In the genomic region with DNA sequence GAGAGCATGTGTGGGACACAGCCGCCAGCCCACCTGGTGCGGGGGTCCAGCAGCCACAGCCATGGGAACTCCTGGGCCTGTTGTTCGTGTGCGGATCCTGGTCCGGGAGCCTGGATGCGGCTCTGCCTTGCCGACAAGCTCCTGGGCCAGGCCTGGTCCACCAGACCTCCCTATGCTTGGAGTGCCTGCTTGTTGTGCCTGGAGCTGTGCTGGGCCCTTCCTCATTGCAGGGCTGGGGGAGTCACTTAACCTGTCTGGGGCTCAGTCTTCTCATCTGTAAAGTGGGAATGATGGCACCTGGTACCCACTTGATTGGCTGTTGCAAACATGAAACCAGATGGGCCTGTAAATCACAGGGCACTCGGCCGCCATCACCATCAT, we compare ENCODE assay signal across 24 cellular contexts. TPM values are rescaled to one million over a fixed set of nuclear protein-coding genes. Genes with fewer than 3 reads are reported as not detected.
DNase-seq lines count a peak whose midpoint lies in the region; ATAC-seq and TF ChIP-seq lines count a peak whose summit lies in the region.
"Had no signal": no experiment of that assay in that cellular context is flagged by ENCODE, and none has a peak within 500 bp of the region (broad histone marks: within the 10 kb centered on the region; RNA-seq: fewer than 3 reads in every experiment).

No MANE protein-coding gene starts in this region.

- H3K4me1 Mint-ChIP-seq in T-helper 17 cell = peaks cover 20% of the 10 kb centered on the region

- H3K36me3 ChIP-seq in gastrocnemius medialis = no peaks in the 10 kb centered on the region
- H3K36me3 ChIP-seq: Peyer's patch had no signal

- DNase-seq in Right ventricle myocardium inferior (ENCODE audit: missing footprints) = peak; percentile 34
- no peak for DNase-seq in left cardiac atrium
- no peak for DNase-seq in T-helper 17 cell
- peak in 2 of 3 donors; percentile 44 to 45 for DNase-seq in right cardiac atrium
- DNase-seq in gastrocnemius medialis = no peak
- DNase-seq in NCI-H526 (lab: John Stamatoyannopoulos, UW) = no peak
- no peak for DNase-seq in activated gamma-delta T cell treated with Interleukin-2 at 50 U/mL for 16 hours
- DNase-seq: AML-193; Calu3; CD8-positive, alpha-beta memory T cell; Kasumi-1; NCI-H1694; NCI-H2081; NCI-H2171; NCI-H524 treated with DMSO at 0.1 percent for 48 hours; Peyer's patch had no signal

- WGBS in right cardiac atrium = 92% methylated on average over 9 of the region's 9 CpGs

- H3K36me3 Mint-ChIP-seq in T-helper 17 cell (ENCODE audit: low read depth) = peaks cover 2% of the 10 kb centered on the region

- intact Hi-C loops in Right ventricle myocardium inferior (cut with DNase I) = loop anchor here (5.0 kb wide), 2 partner anchors 47 to 93 kb away; a partner anchor contains a TSS
- intact Hi-C loops in left cardiac atrium (cut with DNase I) = loop anchor here in 1 of 2 donors (10.0 kb wide), 1 partner anchor 51 kb away; a partner anchor contains a TSS
- intact Hi-C loops in right cardiac atrium (cut with DNase I) = no loop called here
- intact Hi-C loops in gastrocnemius medialis (cut with DNase I; ENCODE audit: low total_unique reads) = loop anchor here (5.0 kb wide), 1 partner anchor 93 kb away; a partner anchor contains a TSS

- no peak overlapping the region for H3K27ac Mint-ChIP-seq in T-helper 17 cell

- ATAC-seq in Right ventricle myocardium inferior (no peak), left cardiac atrium (no peak), T-helper 17 cell (no peak), right cardiac atrium (no peak), gastrocnemius medialis (no peak), GM21526 (IDR thresholded peaks at IDR 0.05; ENCODE audit: low FRiP score, unreplicated experiment) (no peak)

- H3K4me3 ChIP-seq in right cardiac atrium (ENCODE audit: low read length) (no peak overlapping the region), gastrocnemius medialis (no peak overlapping the region)
- H3K4me3 ChIP-seq: Peyer's patch, SJSA1 had no signal

- no peak for TF ChIP-seq CTCF in gastrocnemius medialis (IDR thresholded peaks at IDR 0.05 in 4 of 5, conservative IDR thresholded peaks at IDR 0.05 in 1 of 5)

- TF ChIP-seq POLR2A in gastrocnemius medialis (IDR thresholded peaks at IDR 0.05) = no peak

- H3K27me3 ChIP-seq in right cardiac atrium (ENCODE audit: control insufficient read depth, insufficient read depth) = no peaks in the 10 kb centered on the region
- H3K27me3 ChIP-seq in gastrocnemius medialis = no peaks in the 10 kb centered on the region
- H3K27me3 ChIP-seq: Peyer's patch had no signal

- peak overlapping the region; percentile 40 for H3K27ac ChIP-seq in right cardiac atrium (ENCODE audit: low read length)
- peak overlapping the region; percentile 48 to 77 (median 63) for H3K27ac ChIP-seq in gastrocnemius medialis
- H3K27ac ChIP-seq: C4-2B, Peyer's patch, SJSA1 had no signal

- H3K9me3 ChIP-seq in T-helper 17 cell (ENCODE audit: control insufficient read depth, low read length, poor library complexity, severe bottlenecking) = no peaks in the 10 kb centered on the region
- H3K9me3 ChIP-seq in right cardiac atrium (ENCODE audit: control insufficient read depth, low read length) = no peaks in the 10 kb centered on the region
- no peaks in the 10 kb centered on the region for H3K9me3 ChIP-seq in gastrocnemius medialis
- H3K9me3 ChIP-seq: Peyer's patch, SJSA1 had no signal

- H3K4me1 ChIP-seq in right cardiac atrium (ENCODE audit: control insufficient read depth, insufficient read depth, low read length) (peaks cover 3% of the 10 kb centered on the region), gastrocnemius medialis (peaks cover 42 to 43% of the 10 kb centered on the region in 2 donors)

- H3K4me3 Mint-ChIP-seq in T-helper 17 cell = peak overlapping the region; percentile 44

- peaks cover 6% of the 10 kb centered on the region for H3K27me3 Mint-ChIP-seq in T-helper 17 cell

- in situ Hi-C loops in gastrocnemius medialis (cut with MboI; ENCODE audit: low sequenced_read_pairs in 4 of 4) = no loop called here

RNA-seq across cellular contexts. Expression of a gene that starts 2.6 kb away (rescaled TPM):
- total RNA-seq in Right ventricle myocardium inferior = 59.5 TPM
- total RNA-seq in left cardiac atrium = 10 to 100 TPM; 40.1 to 41.2 TPM
- 10 to 100 TPM; 59.9 to 67.9 TPM for total RNA-seq in T-helper 17 cell
- 10 to 100 TPM; 44.1 to 61.6 (median 44.7) TPM for total RNA-seq in right cardiac atrium
- 20.0 TPM for polyA plus RNA-seq in right cardiac atrium
- 10 to 100 TPM; 15.8 to 26.4 (median 19.6) TPM for total RNA-seq in gastrocnemius medialis

RNA-seq across cellular contexts. Expression of a gene that starts 15.7 kb away (rescaled TPM):
- total RNA-seq in Right ventricle myocardium inferior (not detected), left cardiac atrium (not detected), T-helper 17 cell (not detected), right cardiac atrium (not detected), gastrocnemius medialis (not detected)
- polyA plus RNA-seq in right cardiac atrium = not detected
- total RNA-seq: A172; Calu3; CD8-positive, alpha-beta memory T cell; Daoy; MCF 10A; OCI-LY7; SJSA1 had no signal
- polyA plus RNA-seq: AG04450; CD8-positive, alpha-beta memory T cell had no signal

RNA-seq across cellular contexts. Expression of a gene that starts 52.9 kb away (rescaled TPM):
- total RNA-seq in Right ventricle myocardium inferior (21.6 TPM), left cardiac atrium (10 to 100 TPM; 19.1 to 28.9 TPM), T-helper 17 cell (10 to 100 TPM; 13.8 to 14.3 TPM), right cardiac atrium (10 to 100 TPM; 20.4 to 25.7 (median 25.1) TPM), gastrocnemius medialis (10 to 100 TPM; 21.0 to 50.8 (median 29.3) TPM)
- 29.2 TPM for polyA plus RNA-seq in right cardiac atrium

Comparison
In these comparisons a context has a peak if more than half of its experiments do, and no peak if none do; other contexts are left out.
1. DNase-seq: peak in Right ventricle myocardium inferior (single experiment) and right cardiac atrium (2 of 3); none in left cardiac atrium (single experiment), T-helper 17 cell (0 of 3), gastrocnemius medialis (0 of 2), NCI-H526 (0 of 2) and activated gamma-delta T cell treated with Interleukin-2 at 50 U/mL for 16 hours (single experiment).
2. intact Hi-C loops: an anchor here in Right ventricle myocardium inferior (5.0 kb wide) and gastrocnemius medialis (5.0 kb wide); none called in right cardiac atrium.